ENCODE assay signal across 25 cellular contexts in genomic region chr21:33674226-33674625, GRCh38.
"Had no signal": no experiment of that assay in that cellular context is flagged by ENCODE, and none has a peak within 500 bp of the region (broad histone marks: within the 10 kb centered on the region; RNA-seq: fewer than 3 reads in every experiment).

No MANE protein-coding gene starts in this region.

- H3K27me3 ChIP-seq: breast epithelium, esophagus squamous epithelium, right lobe of liver, upper lobe of left lung had no signal

- H3K9ac ChIP-seq: parathyroid adenoma had no signal

- H3K79me2 ChIP-seq: parathyroid adenoma had no signal

- H2AFZ ChIP-seq: parathyroid adenoma had no signal

- ATAC-seq: left ventricle myocardium superior; naive thymus-derived CD8-positive, alpha-beta T cell; stimulated activated effector memory CD8-positive, alpha-beta T cell treated with anti-CD3 and anti-CD28 coated beads, Interleukin-12 subunit alpha, Interleukin-12 subunit beta, amount 100 ng/mL, for 72 hours had no signal

- H3K9me3 ChIP-seq: breast epithelium, esophagus squamous epithelium, right lobe of liver, upper lobe of left lung had no signal

- H3K4me1 ChIP-seq: breast epithelium, parathyroid adenoma had no signal

- H3K27ac ChIP-seq: breast epithelium, epithelial cell of prostate, esophagus squamous epithelium, parathyroid adenoma, right lobe of liver, upper lobe of left lung, WERI-Rb-1 had no signal

- H3K4me3 ChIP-seq: breast epithelium, esophagus squamous epithelium, right lobe of liver, upper lobe of left lung had no signal

- DNase-seq: activated CD4-positive, alpha-beta memory T cell treated with anti-CD3 and anti-CD28 coated beads for 36 hours; activated CD4-positive, alpha-beta T cell treated with anti-CD3 and anti-CD28 coated beads, Interleukin-2, amount 10 ng/mL, durations not matched to agents 24 days and 14 days; activated CD4-positive, CD25-positive, alpha-beta regulatory T cell treated with anti-CD3 and anti-CD28 coated beads, Interleukin-2, amount 50 U/mL, for 72 hours; activated CD8-positive, alpha-beta memory T cell treated with anti-CD3 and anti-CD28 coated beads, Interleukin-2, amount 50 U/mL, for 48 hours; activated gamma-delta T cell; activated naive CD4-positive, alpha-beta T cell treated with anti-CD3 and anti-CD28 coated beads, Interleukin-2, amount 50 U/mL, for 16 hours; activated T-cell treated with anti-CD3 and anti-CD28 coated beads, Interleukin-2, amount 50 U/mL, for 24 hours; amniotic stem cell; central memory CD4-positive, alpha-beta T cell; esophagus squamous epithelium; foreskin melanocyte; islet precursor cell; left ventricle myocardium superior; naive thymus-derived CD8-positive, alpha-beta T cell; nucleus accumbens; right lobe of liver; stimulated activated CD4-positive, alpha-beta T cell treated with anti-CD3 and anti-CD28 coated beads, Interleukin-4, amount 100 ng/mL, for 24 hours; SW 1271; T1000; upper lobe of left lung; WERI-Rb-1 had no signal

- H3K36me3 ChIP-seq: breast epithelium, esophagus squamous epithelium, right lobe of liver, upper lobe of left lung, WERI-Rb-1 had no signal
